In the genomic region with DNA sequence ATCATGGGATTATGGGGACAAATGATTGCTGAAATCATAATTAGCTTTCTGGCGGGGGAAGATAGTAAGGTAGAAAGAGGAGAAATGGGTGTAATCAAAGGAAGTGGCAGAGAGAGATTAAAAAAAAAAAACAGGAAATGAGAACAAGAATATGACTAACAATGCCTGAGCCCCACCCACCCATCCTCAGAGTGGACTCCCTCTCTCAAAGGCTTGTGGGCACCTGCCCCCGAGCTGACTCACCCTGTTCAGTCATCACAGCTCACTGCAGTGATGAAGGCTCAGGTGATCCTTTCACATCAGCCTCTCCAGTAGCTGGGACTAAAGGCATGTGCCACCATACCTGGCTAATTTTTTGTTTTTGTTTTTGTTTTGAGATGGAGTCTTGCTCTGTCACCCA, we compare ENCODE assay signal across 8 cellular contexts. TPM values are rescaled to one million over a fixed set of nuclear protein-coding genes. Genes with fewer than 3 reads are reported as not detected.
A peak's percentile ranks its signal among the peaks of the same experiment; 100 is the strongest.
DNase-seq lines count a peak whose midpoint lies in the region; ATAC-seq and TF ChIP-seq lines count a peak whose summit lies in the region.

No MANE protein-coding gene starts in this region.

- no peaks in the 10 kb centered on the region for H3K79me2 ChIP-seq in PC-3 (ENCODE audit: low read length)

- POLR2A ChIA-PET in AG04450 (lab: Yijun Ruan, JAX), result no interaction called here
- POLR2A ChIA-PET in PC-3 (lab: Charles Lee; ENCODE audit: unreplicated experiment), result interaction anchor here (0.5 to 1.0 kb wide), 2 partner anchors 27 to 815 kb away, joined by 9 to 10 read pairs; partner anchors contain the start of gene TPT1

- peak overlapping the region; percentile 48 for H3K9ac ChIP-seq in PC-3 (ENCODE audit: low read length)

- no peak overlapping the region for H2AFZ ChIP-seq in PC-3 (ENCODE audit: low read length)

- H3K36me3 ChIP-seq in PC-3 (ENCODE audit: low read depth, low read length), result no peaks in the 10 kb centered on the region

- H3K9me2 ChIP-seq in PC-3 (replicated peaks; ENCODE audit: low read length), result no peaks in the 10 kb centered on the region

- H3K9me3 ChIP-seq in AG04450 (ENCODE audit: control insufficient read depth, insufficient read depth, low read length) (peaks cover 7% of the 10 kb centered on the region), PC-3 (ENCODE audit: low read length) (no peaks in the 10 kb centered on the region)

- peak overlapping the region; percentile 31 for H3K27ac ChIP-seq in AG04450 (ENCODE audit: low read depth, low read length)
- H3K27ac ChIP-seq in PC-3 (ENCODE audit: low read length), result peak overlapping the region; percentile 69

- H3K4me3 ChIP-seq in AG04450 (ENCODE audit: low read depth, low read length) (no peak overlapping the region), PC-3 (ENCODE audit: low read length) (no peak overlapping the region)

- CTCF ChIA-PET in AG04450 (lab: Charles Lee), result no interaction called here
- CTCF ChIA-PET in PC-3 (lab: Charles Lee), result no interaction called here

- no peaks in the 10 kb centered on the region for H3K27me3 ChIP-seq in AG04450 (ENCODE audit: control insufficient read depth, insufficient read depth, low read length)
- no peaks in the 10 kb centered on the region for H3K27me3 ChIP-seq in PC-3 (ENCODE audit: low read length)

- peak overlapping the region; percentile 46; the same call in 1 of the 2 replicates for H3K4me2 ChIP-seq in PC-3 (ENCODE audit: low read length)

- peak; percentile 91 for ATAC-seq in GM19023 (IDR thresholded peaks at IDR 0.05; ENCODE audit: unreplicated experiment)
- ATAC-seq in HG03103 (IDR thresholded peaks at IDR 0.05; ENCODE audit: low read depth, unreplicated experiment), result peak; percentile 90
- ATAC-seq in PC-3, result peak; percentile 96

- no peaks in the 10 kb centered on the region for H3F3A ChIP-seq in PC-3 (ENCODE audit: low read length, unreplicated experiment)

- no peaks in the 10 kb centered on the region for H4K20me1 ChIP-seq in PC-3 (ENCODE audit: low read length)

- intact Hi-C loops in PC-3 (cut with micrococcal nuclease), result no loop called here

- no TSS peak for BruUV-seq in PC-3 (replicated peaks; lab: Mats Ljungman, UMichigan)

- DNase-seq in AG04450 (ENCODE audit: low read depth, low spot score) (peak; percentile 45), PC-3 (peak; percentile 93), germinal center (ENCODE audit: low spot score) (peak; percentile 71), NCI-H1694 treated with DMSO at 0.1 percent for 48 hours (lab: John Stamatoyannopoulos, UW) (no peak)
- peak; percentile 89 to 90 for DNase-seq in activated T-cell treated with anti-CD3 and anti-CD28 coated beads, Interleukin-2, amount 50 U/mL, for 48 hours
- peak; percentile 94 for DNase-seq in stimulated activated CD4-positive, alpha-beta T cell treated with anti-CD3 and anti-CD28 coated beads, Interleukin-4, amount 100 ng/mL, for 24 hours

- TF ChIP-seq CTCF in AG04450 (IDR thresholded peaks at IDR 0.05; ENCODE audit: low read depth, low read length), result no peak
- TF ChIP-seq CTCF in PC-3 (conservative IDR thresholded peaks at IDR 0.05; ENCODE audit: low read depth, low read length), result no peak

- H3K4me1 ChIP-seq in PC-3 (ENCODE audit: insufficient read depth, low read length), result peaks cover 33% of the 10 kb centered on the region

RNA-seq across cellular contexts. Expression of gene TPT1, which starts 26.4 kb away (rescaled TPM):
- 6,434 and 7,581 TPM in 2 replicates for polyA plus RNA-seq in AG04450 (2011; rRNA removed)
- 1,741 and 1,851 TPM in 2 replicates for polyA minus RNA-seq in AG04450 (2011; rRNA and poly(A)+ RNA removed)
- total RNA-seq in PC-3 (2014; rRNA removed), result 948 and 982 TPM in 2 replicates

RNA-seq across cellular contexts. Expression of gene SLC25A30, which starts 50.8 kb away (rescaled TPM):
- polyA plus RNA-seq in AG04450 (2011; rRNA removed), result 14.0 and 14.3 TPM in 2 replicates
- 23.8 and 31.1 TPM in 2 replicates for polyA minus RNA-seq in AG04450 (2011; rRNA and poly(A)+ RNA removed)
- total RNA-seq in PC-3 (2014; rRNA removed), result 8.0 and 19.5 TPM in 2 replicates
